16 cellular contexts compared by ENCODE assay signal in the genomic region with DNA sequence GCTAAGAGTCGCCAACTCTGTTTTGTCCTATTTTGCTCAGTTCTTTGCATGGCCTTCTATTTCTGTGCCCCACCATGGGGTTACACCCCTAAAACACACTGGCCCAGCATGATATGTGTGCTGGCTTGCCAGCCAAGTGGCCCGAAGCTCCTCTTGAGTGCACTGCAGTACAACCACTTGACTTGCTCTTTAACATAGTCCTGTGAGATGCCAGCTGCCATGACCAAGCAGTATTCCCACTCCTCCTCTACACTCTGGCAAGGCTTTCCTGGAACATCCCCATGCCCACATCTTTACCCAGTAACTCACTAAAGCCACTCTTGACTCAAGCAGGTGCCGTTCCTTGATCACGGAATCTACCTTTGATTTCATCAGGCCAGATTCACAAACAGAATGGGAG.
A peak's percentile ranks its signal among the peaks of the same experiment; 100 is the strongest.
DNase-seq lines count a peak whose midpoint lies in the region; ATAC-seq, FAIRE-seq and TF ChIP-seq lines count a peak whose summit lies in the region.
"Had no signal": no experiment of that assay in that cellular context is flagged by ENCODE, and none has a peak within 500 bp of the region (broad histone marks: within the 10 kb centered on the region; RNA-seq: fewer than 3 reads in every experiment).

No MANE protein-coding gene starts in this region.

- no peak overlapping the region for H3K9ac ChIP-seq in mesendoderm (ENCODE audit: low read length)

- H4K8ac ChIP-seq in mesendoderm (ENCODE audit: low read depth, low read length), result no peak overlapping the region

- no peak for TF ChIP-seq POLR2A in GM18505 (IDR thresholded peaks at IDR 0.05; ENCODE audit: borderline replicate concordance, extremely low read depth, insufficient read depth, insufficient read length)

- no peak overlapping the region for H2BK15ac ChIP-seq in mesendoderm (replicated peaks; ENCODE audit: low read depth)

- H3K4me1 ChIP-seq in mesendoderm (ENCODE audit: control insufficient read depth, low read depth, low read length), result no peaks in the 10 kb centered on the region

- no peak overlapping the region for H3K4me3 ChIP-seq in mesendoderm (ENCODE audit: low read length)

- DNase-seq in A172 (ENCODE audit: low spot score) (peak; percentile 9), DMS79 treated with DMSO at 0.1 percent for 48 hours (lab: John Stamatoyannopoulos, UW) (peak; percentile 92), SHP77 treated with DMSO at 0.1 percent for 48 hours (lab: John Stamatoyannopoulos, UW) (peak; percentile 85), mesendoderm (no peak), GM19239 (ENCODE audit: insufficient read length, low spot score) (no peak), T-helper 9 cell (no peak)
- DNase-seq: activated gamma-delta T cell; BE2C; brain microvascular endothelial cell; effector memory CD4-positive, alpha-beta T cell; H7; T1000 had no signal

- no peaks in the 10 kb centered on the region for H3K79me2 ChIP-seq in mesendoderm (ENCODE audit: control insufficient read depth, insufficient read depth, low read length)

- no peak overlapping the region for H4K5ac ChIP-seq in mesendoderm (ENCODE audit: low read length)

- H2BK5ac ChIP-seq in mesendoderm (ENCODE audit: low read length), result no peak overlapping the region

- no peak overlapping the region for H2BK120ac ChIP-seq in mesendoderm (ENCODE audit: low read depth, low read length)

- no CpG with 5 or more reads among the region's 4 CpGs for WGBS in mesendoderm (ENCODE audit: extremely low coverage, insufficient coverage, low lambda C conversion rate)

- H3K27me3 ChIP-seq in mesendoderm (ENCODE audit: insufficient read depth, low read length, poor library complexity), result no peaks in the 10 kb centered on the region
- H3K27me3 ChIP-seq: BE2C, brain microvascular endothelial cell had no signal

- H3K18ac ChIP-seq in mesendoderm (ENCODE audit: low read length), result no peak overlapping the region

- peaks cover 16% of the 10 kb centered on the region for H3K79me1 ChIP-seq in mesendoderm (ENCODE audit: low read length)

- no peak for FAIRE-seq in GM19239 (lab: Jason Lieb, UNC)
- FAIRE-seq: RCC 7860 had no signal

- H3K27ac ChIP-seq in mesendoderm (ENCODE audit: low read depth, low read length), result no peak overlapping the region
- H3K27ac ChIP-seq: HL-60 had no signal

- H3K4ac ChIP-seq in mesendoderm (ENCODE audit: low read depth, low read length), result no peak overlapping the region

- no peak for ATAC-seq in GM18505 (IDR thresholded peaks at IDR 0.05; ENCODE audit: unreplicated experiment)
- ATAC-seq in HG03095 (IDR thresholded peaks at IDR 0.05; ENCODE audit: unreplicated experiment), result no peak

- H2AK5ac ChIP-seq in mesendoderm (ENCODE audit: low read length), result no peak overlapping the region

- peak overlapping the region; percentile 31 for H3K23ac ChIP-seq in mesendoderm (ENCODE audit: low read length)

- H3K36me3 ChIP-seq in mesendoderm (ENCODE audit: control insufficient read depth, insufficient read depth, low read length), result peaks cover 6% of the 10 kb centered on the region

- H3K4me2 ChIP-seq in mesendoderm (ENCODE audit: low read length), result no peak overlapping the region

- no peak overlapping the region for H3K56ac ChIP-seq in mesendoderm (ENCODE audit: low read length)

Comparison
In these comparisons a context has a peak if more than half of its experiments do, and no peak if none do; other contexts are left out.
1. DNase-seq: peak in A172 (single experiment), DMS79 treated with DMSO at 0.1 percent for 48 hours (single experiment) and SHP77 treated with DMSO at 0.1 percent for 48 hours (single experiment); none in mesendoderm (single experiment), GM19239 (single experiment) and T-helper 9 cell (single experiment).